Comparison of ENCODE assay signal across 11 cellular contexts in genomic region chr15:92693922-92694331, GRCh38. TPM values are rescaled to one million over a fixed set of nuclear protein-coding genes. Genes with fewer than 3 reads are reported as not detected.
A peak's percentile ranks its signal among the peaks of the same experiment; 100 is the strongest.
DNase-seq lines count a peak whose midpoint lies in the region; ATAC-seq and TF ChIP-seq lines count a peak whose summit lies in the region.
"Had no signal": no experiment of that assay in that cellular context is flagged by ENCODE, and none has a peak within 500 bp of the region (broad histone marks: within the 10 kb centered on the region; RNA-seq: fewer than 3 reads in every experiment).

No MANE protein-coding gene starts in this region.

- H3K27me3 Mint-ChIP-seq in nephron (ENCODE audit: low read depth), result peaks cover 4% of the 10 kb centered on the region
- peaks cover 5 to 23% of the 10 kb centered on the region in 2 donors for H3K27me3 Mint-ChIP-seq in CD4-positive, alpha-beta memory T cell

- H2AFZ ChIP-seq in mammary epithelial cell (ENCODE audit: low read depth, low read length), result no peak overlapping the region

- H3K27ac ChIP-seq in mammary epithelial cell (ENCODE audit: insufficient read depth, low read depth, low read length), result no peak overlapping the region
- no peak overlapping the region for H3K27ac ChIP-seq in CD4-positive, alpha-beta memory T cell (ENCODE audit: low read depth, low read length)
- H3K27ac ChIP-seq: body of pancreas, skin epidermis had no signal

- H3K4me1 ChIP-seq in mammary epithelial cell (ENCODE audit: insufficient read depth, low read length), result no peaks in the 10 kb centered on the region
- no peaks in the 10 kb centered on the region for H3K4me1 ChIP-seq in CD4-positive, alpha-beta memory T cell (ENCODE audit: insufficient read depth, low read length)
- H3K4me1 ChIP-seq: body of pancreas had no signal

- no peak overlapping the region for H3K27ac Mint-ChIP-seq in nephron
- H3K27ac Mint-ChIP-seq in CD4-positive, alpha-beta memory T cell, result no peak overlapping the region
- H3K27ac Mint-ChIP-seq: CD4-positive, CD25-positive, alpha-beta regulatory T cell had no signal

- intact Hi-C loops in mammary epithelial cell (cut with micrococcal nuclease), result no loop called here
- intact Hi-C loops in CD4-positive, alpha-beta memory T cell (cut with micrococcal nuclease), result no loop called here

- H3K4me3 ChIP-seq in LNCaP clone FGC (ENCODE audit: low read depth, low read length), result no peak overlapping the region
- H3K4me3 ChIP-seq in mammary epithelial cell (replicated peaks in 1 of 3; ENCODE audit: insufficient read depth in 1 of 3, low read depth in 2 of 3, low read length in 3 of 3), result no peak overlapping the region
- no peak overlapping the region for H3K4me3 ChIP-seq in CD4-positive, alpha-beta memory T cell (ENCODE audit: low read length in 2 of 2)
- H3K4me3 ChIP-seq: body of pancreas, skin epidermis had no signal

- H4K20me1 ChIP-seq in mammary epithelial cell (ENCODE audit: insufficient read depth, low read length), result no peaks in the 10 kb centered on the region

- H3K9ac ChIP-seq in mammary epithelial cell (ENCODE audit: insufficient read depth, low read length), result no peak overlapping the region

- no peak for ATAC-seq in GM21737 (IDR thresholded peaks at IDR 0.05; ENCODE audit: unreplicated experiment)
- no peak for ATAC-seq in HG02610 (IDR thresholded peaks at IDR 0.05; ENCODE audit: unreplicated experiment)
- ATAC-seq: body of pancreas had no signal

- CTCF ChIA-PET in mammary epithelial cell (lab: Charles Lee; ENCODE audit: low non-redundant PET), result no interaction called here
- CTCF ChIA-PET in CD4-positive, alpha-beta memory T cell (lab: Charles Lee; ENCODE audit: partially characterized antibody), result no interaction called here

- H3K9me3 ChIP-seq in mammary epithelial cell (replicated peaks; ENCODE audit: insufficient read depth, low read length), result no peaks in the 10 kb centered on the region
- H3K9me3 ChIP-seq in CD4-positive, alpha-beta memory T cell (ENCODE audit: control insufficient read depth in 1 of 2, low read length in 2 of 2), result no peaks in the 10 kb centered on the region
- H3K9me3 ChIP-seq: body of pancreas had no signal

- H3K4me3 Mint-ChIP-seq in nephron, result no peak overlapping the region
- no peak overlapping the region for H3K4me3 Mint-ChIP-seq in CD4-positive, alpha-beta memory T cell
- H3K4me3 Mint-ChIP-seq: CD4-positive, CD25-positive, alpha-beta regulatory T cell had no signal

- dilution Hi-C loops in mammary epithelial cell (cut with HindIII; ENCODE audit: low sequenced_read_pairs), result no loop called here

- in situ Hi-C loops in mammary epithelial cell (cut with MboI; ENCODE audit: low sequenced_read_pairs in 2 of 2), result no loop called here

- H3K4me2 ChIP-seq in mammary epithelial cell (ENCODE audit: insufficient read depth, low read depth, low read length), result no peak overlapping the region

- no peaks in the 10 kb centered on the region for H3K79me2 ChIP-seq in mammary epithelial cell (ENCODE audit: insufficient read depth, low read length)

- no peaks in the 10 kb centered on the region for H3K27me3 ChIP-seq in mammary epithelial cell (ENCODE audit: insufficient read depth, low read length)
- no peaks in the 10 kb centered on the region for H3K27me3 ChIP-seq in CD4-positive, alpha-beta memory T cell (ENCODE audit: insufficient read depth, low read length)
- H3K27me3 ChIP-seq: body of pancreas had no signal

- no peaks in the 10 kb centered on the region for H3K36me3 ChIP-seq in mammary epithelial cell (ENCODE audit: insufficient read depth, low read length)
- no peaks in the 10 kb centered on the region for H3K36me3 ChIP-seq in CD4-positive, alpha-beta memory T cell (ENCODE audit: insufficient read depth, low read length)

- BruUV-seq in mammary epithelial cell (replicated peaks; lab: Mats Ljungman, UMichigan), result no TSS peak

- DNase-seq in NCI-H146 (lab: John Stamatoyannopoulos, UW) (peak; percentile 29), NCI-H146 treated with DMSO at 0.1 percent for 48 hours (lab: John Stamatoyannopoulos, UW; ENCODE audit: unreplicated experiment) (no peak), LNCaP clone FGC (ENCODE audit: low read depth) (no peak), mammary epithelial cell (no peak)
- DNase-seq in CD4-positive, alpha-beta memory T cell, result no peak
- DNase-seq: CD4-positive, CD25-positive, alpha-beta regulatory T cell had no signal

- peaks cover 8% of the 10 kb centered on the region for H3K4me1 Mint-ChIP-seq in nephron
- no peaks in the 10 kb centered on the region for H3K4me1 Mint-ChIP-seq in CD4-positive, alpha-beta memory T cell

- POLR2A ChIA-PET in CD4-positive, alpha-beta memory T cell (lab: Charles Lee; ENCODE audit: partially characterized antibody), result no interaction called here

- peaks cover 16% of the 10 kb centered on the region for H3K9me3 Mint-ChIP-seq in nephron
- H3K9me3 Mint-ChIP-seq in CD4-positive, alpha-beta memory T cell, result peaks cover 0 to 17% (median 10%) of the 10 kb centered on the region in 8 donors

- peak; percentile 49 for TF ChIP-seq CTCF in LNCaP clone FGC (IDR thresholded peaks at IDR 0.05; ENCODE audit: control insufficient read depth, extremely low read depth, insufficient read depth)
- TF ChIP-seq CTCF in mammary epithelial cell (conservative IDR thresholded peaks at IDR 0.05 in 1 of 2, IDR thresholded peaks at IDR 0.05 in 1 of 2; ENCODE audit: extremely low read depth in 1 of 2, insufficient read depth in 1 of 2, low read depth in 1 of 2, low read length in 2 of 2), result peak; percentile 7 to 37
- TF ChIP-seq CTCF in nephron (IDR thresholded peaks at IDR 0.05; ENCODE audit: unreplicated experiment in 3 of 3), result peak in 2 of 3 experiments; percentile 10 to 25

- 87% methylated on average over 3 of the region's 3 CpGs for WGBS in mammary epithelial cell (ENCODE audit: low coverage, missing lambda C conversion rate)

- H3K36me3 Mint-ChIP-seq in nephron (ENCODE audit: low read depth), result peaks cover 15% of the 10 kb centered on the region
- H3K36me3 Mint-ChIP-seq in CD4-positive, alpha-beta memory T cell, result peaks cover 7 to 8% of the 10 kb centered on the region in 2 donors

RNA-seq across cellular contexts. Expression of gene FAM174B, which starts 38.4 kb away (rescaled TPM):
- 1 to 10 TPM in 1 of 2 donors, under 1 TPM in 1; 0.87 to 1.7 TPM for total RNA-seq in mammary epithelial cell
- polyA plus RNA-seq in mammary epithelial cell, result 0.44 TPM
- polyA minus RNA-seq in mammary epithelial cell, result not detected
- total RNA-seq in CD4-positive, alpha-beta memory T cell, result 1 to 10 TPM; 6.6 to 8.3 TPM
- polyA plus RNA-seq in CD4-positive, alpha-beta memory T cell, result 1 to 10 TPM; 2.4 to 3.3 TPM
